In the genomic region with DNA sequence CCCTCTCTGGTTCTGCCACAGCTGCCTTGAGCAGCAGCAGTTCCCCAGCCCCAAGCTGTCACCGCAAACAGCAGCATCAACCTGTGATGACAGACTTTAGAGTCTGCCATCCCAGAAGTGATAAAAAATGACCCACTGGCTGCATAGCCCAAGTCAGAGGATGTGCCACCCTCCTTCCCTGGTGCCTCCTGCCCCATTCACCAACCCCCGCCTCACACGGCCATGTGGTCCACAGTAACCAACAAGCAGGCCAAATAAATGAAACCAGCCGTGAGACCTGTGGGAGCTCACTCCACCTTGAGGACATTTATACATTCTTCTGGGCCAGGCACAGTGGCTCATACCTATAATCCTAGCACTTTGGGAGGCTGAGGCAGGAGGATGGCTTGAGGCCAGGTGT, we compare ENCODE assay signal across 26 cellular contexts. TPM values are rescaled to one million over a fixed set of nuclear protein-coding genes. Genes with fewer than 3 reads are reported as not detected.
DNase-seq lines count a peak whose midpoint lies in the region; ATAC-seq and TF ChIP-seq lines count a peak whose summit lies in the region.
"Had no signal": no experiment of that assay in that cellular context is flagged by ENCODE, and none has a peak within 500 bp of the region (broad histone marks: within the 10 kb centered on the region; RNA-seq: fewer than 3 reads in every experiment).

No MANE protein-coding gene starts in this region.

- H3K9ac ChIP-seq in OCI-LY3 (ENCODE audit: low read length): peak overlapping the region; percentile 51

- in situ Hi-C loops in GM13976 (cut with MboI; ENCODE audit: low sequenced_read_pairs, unreplicated experiment): no loop called here

- H3K36me3 ChIP-seq in DOHH2 (ENCODE audit: control insufficient read depth, low read length): peaks cover 67% of the 10 kb centered on the region
- H3K36me3 ChIP-seq in OCI-LY3 (replicated peaks; ENCODE audit: low read depth, low read length): peaks cover 62% of the 10 kb centered on the region
- peaks cover 0 to 8% (median 2%) of the 10 kb centered on the region in 4 donors for H3K36me3 ChIP-seq in esophagus muscularis mucosa
- H3K36me3 ChIP-seq: MG63, thyroid gland had no signal

- TF ChIP-seq CTCF in DOHH2 (IDR thresholded peaks at IDR 0.05; ENCODE audit: low read depth, low read length, poor library complexity, severe bottlenecking): no peak
- peak; percentile 8; the same call in 1 of the 2 replicates for TF ChIP-seq CTCF in OCI-LY3 (IDR thresholded peaks at IDR 0.05; ENCODE audit: low read depth, low read length)
- TF ChIP-seq CTCF in esophagus muscularis mucosa (IDR thresholded peaks at IDR 0.05): no peak
- no peak for TF ChIP-seq CTCF in GM13976 (IDR thresholded peaks at IDR 0.05; ENCODE audit: borderline replicate concordance, control extremely low read depth, extremely low read depth, insufficient read depth, missing control alignments)

- no peaks in the 10 kb centered on the region for H3K27me3 Mint-ChIP-seq in stimulated activated naive B cell treated with anti-CD40 and anti-IgM and Interleukin-4, amounts not matched to agents 10 μg/mL and 1 μg/mL and 100 μg/mL, for 72 hours
- H3K27me3 Mint-ChIP-seq: stimulated activated naive CD8-positive, alpha-beta T cell treated with anti-CD3 and anti-CD28 coated beads, Interleukin-15, Interleukin-2, amounts not matched to agents 100 ng/mL and 50 ng/mL, for 24 hours had no signal

- H3K4me1 Mint-ChIP-seq in stimulated activated naive B cell treated with anti-CD40 and anti-IgM and Interleukin-4, amounts not matched to agents 10 μg/mL and 1 μg/mL and 100 μg/mL, for 72 hours: peaks cover 57 to 83% of the 10 kb centered on the region in 2 donors

- peaks cover 60% of the 10 kb centered on the region for H3K79me2 ChIP-seq in DOHH2 (ENCODE audit: control insufficient read depth, low read length)
- peaks cover 94% of the 10 kb centered on the region for H3K79me2 ChIP-seq in OCI-LY3 (ENCODE audit: low read length)

- peaks cover 4% of the 10 kb centered on the region in 2 donors for H3K9me3 Mint-ChIP-seq in stimulated activated naive B cell treated with anti-CD40 and anti-IgM and Interleukin-4, amounts not matched to agents 10 μg/mL and 1 μg/mL and 100 μg/mL, for 72 hours
- H3K9me3 Mint-ChIP-seq: activated T-cell treated with anti-CD3 and anti-CD28 coated beads, Interleukin-2, amount 50 U/mL, for 4 hours; stimulated activated naive CD8-positive, alpha-beta T cell treated with anti-CD3 and anti-CD28 coated beads, Interleukin-15, Interleukin-2, amounts not matched to agents 100 ng/mL and 50 ng/mL, for 24 hours; T-helper 1 cell treated with Interleukin-12 subunit alpha and Interleukin-12 subunit beta and Interleukin-4 antibody, amounts not matched to agents 30 μg/mL and 1 μg/mL, for 36 hours had no signal

- H3K4me3 ChIP-seq in DOHH2 (ENCODE audit: low read length) (no peak overlapping the region), OCI-LY3 (ENCODE audit: low read length) (peak overlapping the region; percentile 62), esophagus muscularis mucosa (no peak overlapping the region)
- H3K4me3 ChIP-seq: heart left ventricle, K562, MG63, SK-N-MC, thyroid gland had no signal

- H3K4me1 ChIP-seq in DOHH2 (ENCODE audit: control insufficient read depth, low read length): peaks cover 58% of the 10 kb centered on the region
- H3K4me1 ChIP-seq in OCI-LY3 (ENCODE audit: low read length): peaks cover 76% of the 10 kb centered on the region
- peaks cover 31 to 68% (median 57%) of the 10 kb centered on the region in 4 donors for H3K4me1 ChIP-seq in esophagus muscularis mucosa

- H3K27me3 ChIP-seq in DOHH2 (ENCODE audit: control insufficient read depth, low read length) (no peaks in the 10 kb centered on the region), OCI-LY3 (ENCODE audit: low read depth, low read length) (no peaks in the 10 kb centered on the region), esophagus muscularis mucosa (peaks cover 0 to 7% (median 0%) of the 10 kb centered on the region in 4 donors)
- H3K27me3 ChIP-seq: MG63 had no signal

- no peaks in the 10 kb centered on the region for H3K9me2 ChIP-seq in DOHH2 (replicated peaks; ENCODE audit: control insufficient read depth, low read length)

- H3K4me2 ChIP-seq in DOHH2 (ENCODE audit: low read length) (peak overlapping the region; percentile 9; the same call in 1 of the 2 replicates), OCI-LY3 (ENCODE audit: low read length) (peak overlapping the region; percentile 99)

- peak overlapping the region; percentile 47 for H3K27ac Mint-ChIP-seq in stimulated activated naive B cell treated with anti-CD40 and anti-IgM and Interleukin-4, amounts not matched to agents 10 μg/mL and 1 μg/mL and 100 μg/mL, for 72 hours
- H3K27ac Mint-ChIP-seq: progenitor cell of endocrine pancreas; stimulated activated naive CD8-positive, alpha-beta T cell treated with anti-CD3 and anti-CD28 coated beads, Interleukin-15, Interleukin-2, amounts not matched to agents 100 ng/mL and 50 ng/mL, for 24 hours; T-helper 1 cell treated with Interleukin-12 subunit alpha and Interleukin-12 subunit beta and Interleukin-4 antibody, amounts not matched to agents 30 μg/mL and 1 μg/mL, for 36 hours had no signal

- no peak for TF ChIP-seq EP300 in esophagus muscularis mucosa (IDR thresholded peaks at IDR 0.05)

- ATAC-seq in stimulated activated naive B cell treated with anti-CD40 and anti-IgM and Interleukin-4, amounts not matched to agents 10 μg/mL and 1 μg/mL and 100 μg/mL, for 72 hours (replicated peaks): no peak
- ATAC-seq: activated T-cell treated with anti-CD3 and anti-CD28 coated beads, Interleukin-2, amount 50 U/mL, for 4 hours; heart left ventricle; K562 had no signal

- intact Hi-C loops in esophagus muscularis mucosa (cut with DNase I): no loop called here

- H3F3A ChIP-seq in DOHH2 (ENCODE audit: control insufficient read depth, insufficient read depth): peaks cover 33% of the 10 kb centered on the region

- no peak overlapping the region for H3K27ac ChIP-seq in DOHH2 (ENCODE audit: low read depth, low read length)
- H3K27ac ChIP-seq in OCI-LY3 (ENCODE audit: low read length): peak overlapping the region; percentile 85
- H3K27ac ChIP-seq in esophagus muscularis mucosa (replicated peaks in 1 of 4): peak overlapping the region; percentile 79 to 88 (median 82)
- H3K27ac ChIP-seq: RWPE1, SK-N-MC, thyroid gland had no signal

- no peak for DNase-seq in esophagus muscularis mucosa (ENCODE audit: extremely low spot score)
- no peak for DNase-seq in stimulated activated naive B cell treated with anti-CD40 and anti-IgM and Interleukin-4, amounts not matched to agents 10 μg/mL and 1 μg/mL and 100 μg/mL, for 72 hours
- DNase-seq in SHP77 treated with DMSO at 0.1 percent for 48 hours (lab: John Stamatoyannopoulos, UW): no peak
- DNase-seq in GM13976 (ENCODE audit: low spot score): no peak
- no peak for DNase-seq in LoVo (ENCODE audit: low spot score)
- DNase-seq in germinal center (ENCODE audit: low spot score): no peak
- DNase-seq: activated CD4-positive, alpha-beta T cell treated with anti-CD3 and anti-CD28 coated beads for 1 hour; activated naive CD4-positive, alpha-beta T cell treated with Interleukin-2 at 50 U/mL for 16 hours; activated T-cell treated with anti-CD3 and anti-CD28 coated beads, Interleukin-2, amount 50 U/mL, for 4 hours; effector CD4-positive, alpha-beta T cell; GDM1; HCEC 1CT; heart left ventricle; MG63; NCI-H1436; NCI-H2081 treated with DMSO at 0.1 percent for 48 hours; NCI-H345; thyroid gland had no signal

- H3K9me3 ChIP-seq in DOHH2 (ENCODE audit: control insufficient read depth, insufficient read depth, low read length) (no peaks in the 10 kb centered on the region), OCI-LY3 (ENCODE audit: insufficient read depth, low read length) (no peaks in the 10 kb centered on the region), esophagus muscularis mucosa (no peaks in the 10 kb centered on the region)
- H3K9me3 ChIP-seq: heart left ventricle, MG63, thyroid gland had no signal

- H3K36me3 Mint-ChIP-seq in stimulated activated naive B cell treated with anti-CD40 and anti-IgM and Interleukin-4, amounts not matched to agents 10 μg/mL and 1 μg/mL and 100 μg/mL, for 72 hours: peaks cover 55 to 72% of the 10 kb centered on the region in 2 donors

- 0 out of 2 replicates have a peak, but pooled peaks cover 2% of the 10 kb centered on the region for H4K20me1 ChIP-seq in DOHH2 (ENCODE audit: control insufficient read depth, insufficient read depth, low read depth, low read length)
- H4K20me1 ChIP-seq in OCI-LY3 (ENCODE audit: insufficient read depth, low read length): peaks cover 23% of the 10 kb centered on the region

- peak overlapping the region; percentile 56 to 71 for H3K4me3 Mint-ChIP-seq in stimulated activated naive B cell treated with anti-CD40 and anti-IgM and Interleukin-4, amounts not matched to agents 10 μg/mL and 1 μg/mL and 100 μg/mL, for 72 hours
- H3K4me3 Mint-ChIP-seq: activated T-cell treated with anti-CD3 and anti-CD28 coated beads, Interleukin-2, amount 50 U/mL, for 4 hours; stimulated activated naive CD8-positive, alpha-beta T cell treated with anti-CD3 and anti-CD28 coated beads, Interleukin-15, Interleukin-2, amounts not matched to agents 100 ng/mL and 50 ng/mL, for 24 hours had no signal

- 100% methylated on average over 2 of the region's 4 CpGs for WGBS in esophagus muscularis mucosa

- no peak for TF ChIP-seq POLR2A in esophagus muscularis mucosa (IDR thresholded peaks at IDR 0.05; ENCODE audit: low read depth)

- no peak overlapping the region for H2AFZ ChIP-seq in OCI-LY3 (ENCODE audit: low read depth, low read length)

RNA-seq across cellular contexts. Expression of a gene that starts 3.5 kb away (rescaled TPM):
- total RNA-seq in esophagus muscularis mucosa: 10 to 100 TPM; 60.7 to 80.2 (median 71.4) TPM
